In the genomic region with DNA sequence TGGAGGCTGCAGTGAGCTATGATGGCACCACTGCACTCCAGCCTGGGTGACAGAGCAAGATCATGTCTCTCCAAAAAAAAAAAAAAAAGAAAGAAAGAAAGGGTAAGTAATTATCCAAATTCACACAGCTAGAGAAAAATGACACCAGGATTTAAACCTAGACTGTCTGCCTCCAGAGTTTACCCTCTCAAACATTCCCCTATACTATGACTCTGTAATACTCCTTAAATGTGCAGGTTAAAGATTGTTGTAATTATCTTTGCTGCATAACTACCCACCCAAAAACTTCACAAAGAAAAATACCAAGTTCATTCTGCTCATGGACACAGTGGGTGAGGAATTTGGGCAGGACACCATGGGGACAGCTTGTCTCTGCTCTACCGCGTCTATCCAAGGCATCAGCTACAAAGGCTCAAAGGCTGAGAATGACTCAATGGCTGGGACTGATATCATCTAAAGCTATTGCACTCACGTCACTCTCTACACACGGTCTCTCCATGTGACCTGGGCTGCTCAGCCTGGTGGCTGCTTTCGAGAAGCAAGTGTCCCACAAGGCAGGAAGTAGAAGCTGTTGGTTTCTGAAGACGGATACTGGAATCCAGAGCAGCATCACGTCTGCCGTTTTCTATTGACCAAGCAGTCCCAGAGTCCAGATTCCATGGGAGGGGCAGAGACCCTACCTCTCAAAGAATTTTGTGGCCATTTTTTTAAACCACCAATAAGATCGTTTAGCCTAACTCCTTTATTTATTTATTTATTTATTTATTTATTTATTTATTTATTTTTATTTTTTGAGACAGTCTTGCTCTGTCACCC, we compare ENCODE assay signal across 11 cellular contexts.
DNase-seq lines count a peak whose midpoint lies in the region; ATAC-seq and TF ChIP-seq lines count a peak whose summit lies in the region.
"Had no signal": no experiment of that assay in that cellular context is flagged by ENCODE, and none has a peak within 500 bp of the region (broad histone marks: within the 10 kb centered on the region; RNA-seq: fewer than 3 reads in every experiment).

No MANE protein-coding gene starts in this region.

- no peak overlapping the region for H3K27ac ChIP-seq in lower lobe of right lung
- H3K27ac ChIP-seq: 22Rv1, cardiac muscle cell, KMS-11 had no signal

- ATAC-seq in HG02884 (IDR thresholded peaks at IDR 0.05; ENCODE audit: unreplicated experiment) (peak; percentile 87), lower lobe of right lung (peak; percentile 40 to 79), GM21737 (IDR thresholded peaks at IDR 0.05; ENCODE audit: unreplicated experiment) (no peak)

- H3K9me3 Mint-ChIP-seq in T-helper 2 cell treated with Interferon-gamma antibody and Interleukin-4, amounts not matched to agents 5 μg/mL and 100 μg/mL, for 36 hours = peaks cover 40% of the 10 kb centered on the region

- no peaks in the 10 kb centered on the region for H3K9me3 ChIP-seq in lower lobe of right lung

- H3K36me3 Mint-ChIP-seq in T-helper 2 cell treated with Interferon-gamma antibody and Interleukin-4, amounts not matched to agents 5 μg/mL and 100 μg/mL, for 36 hours (ENCODE audit: low read depth) = peaks cover 1% of the 10 kb centered on the region

- H3K36me3 ChIP-seq in lower lobe of right lung = no peaks in the 10 kb centered on the region
- H3K36me3 ChIP-seq: cardiac muscle cell had no signal

- DNase-seq in DMS53 (lab: John Stamatoyannopoulos, UW) = peak; percentile 57
- no peak for DNase-seq in DMS53 treated with DMSO at 0.1 percent for 48 hours (lab: John Stamatoyannopoulos, UW; ENCODE audit: unreplicated experiment)
- peak; percentile 10 for DNase-seq in T-helper 2 cell treated with Interferon-gamma antibody and Interleukin-4, amounts not matched to agents 5 μg/mL and 100 μg/mL, for 36 hours (ENCODE audit: low spot score)
- DNase-seq in lower lobe of right lung = no peak
- no peak for DNase-seq in foreskin melanocyte
- DNase-seq in NK-92 treated with Interleukin-12 subunit alpha and Interleukin-12 subunit beta, amount 100 ng/mL, for 24 hours (lab: John Stamatoyannopoulos, UW) = no peak

- no peak overlapping the region for H3K27ac Mint-ChIP-seq in T-helper 2 cell treated with Interferon-gamma antibody and Interleukin-4, amounts not matched to agents 5 μg/mL and 100 μg/mL, for 36 hours

- H3K4me1 ChIP-seq in lower lobe of right lung = no peaks in the 10 kb centered on the region

- intact Hi-C loops in lower lobe of right lung (cut with DNase I) = no loop called here

- TF ChIP-seq CTCF in lower lobe of right lung (IDR thresholded peaks at IDR 0.05) = no peak

- H3K4me1 Mint-ChIP-seq in T-helper 2 cell treated with Interferon-gamma antibody and Interleukin-4, amounts not matched to agents 5 μg/mL and 100 μg/mL, for 36 hours (ENCODE audit: low read depth) = peaks cover 2% of the 10 kb centered on the region

- no peak overlapping the region for H3K4me3 ChIP-seq in lower lobe of right lung
- H3K4me3 ChIP-seq: cardiac muscle cell had no signal

- H3K27me3 Mint-ChIP-seq in T-helper 2 cell treated with Interferon-gamma antibody and Interleukin-4, amounts not matched to agents 5 μg/mL and 100 μg/mL, for 36 hours (ENCODE audit: low read depth) = no peaks in the 10 kb centered on the region

- H3K27me3 ChIP-seq in lower lobe of right lung (ENCODE audit: low read depth) = no peaks in the 10 kb centered on the region
- H3K27me3 ChIP-seq: cardiac muscle cell had no signal

- H3K4me3 Mint-ChIP-seq in T-helper 2 cell treated with Interferon-gamma antibody and Interleukin-4, amounts not matched to agents 5 μg/mL and 100 μg/mL, for 36 hours = no peak overlapping the region

Comparison
In these comparisons a context has a peak if more than half of its experiments do, and no peak if none do; other contexts are left out.
1. DNase-seq: peak in DMS53 (single experiment) and T-helper 2 cell treated with Interferon-gamma antibody and Interleukin-4, amounts not matched to agents 5 μg/mL and 100 μg/mL, for 36 hours (single experiment); none in DMS53 treated with DMSO at 0.1 percent for 48 hours (single experiment), lower lobe of right lung (single experiment), foreskin melanocyte (single experiment) and NK-92 treated with Interleukin-12 subunit alpha and Interleukin-12 subunit beta, amount 100 ng/mL, for 24 hours (single experiment).